1 cellular context compared by ENCODE assay signal in the genomic region with DNA sequence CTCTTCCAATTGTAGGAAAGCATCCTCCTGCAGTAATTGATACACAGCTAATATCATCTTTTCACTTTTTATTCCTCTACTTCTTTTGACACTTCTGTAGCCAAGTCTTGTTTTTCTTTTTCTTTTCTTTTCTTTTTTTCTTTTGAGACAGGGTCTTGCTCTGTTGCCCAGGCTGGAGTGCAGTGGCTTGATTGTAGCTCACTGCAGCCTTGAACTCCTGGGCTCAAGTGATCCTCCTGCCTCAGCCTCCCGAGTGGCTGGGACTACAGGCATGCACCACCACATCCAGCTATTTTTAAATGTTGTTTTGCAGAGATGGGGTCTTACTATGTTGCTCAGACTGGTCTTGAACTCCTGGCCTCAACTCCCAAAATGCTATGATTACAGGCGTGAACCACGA. TPM values are rescaled to one million over a fixed set of nuclear protein-coding genes. Genes with fewer than 3 reads are reported as not detected.
"Had no signal": no experiment of that assay in that cellular context is flagged by ENCODE, and none has a peak within 500 bp of the region (broad histone marks: within the 10 kb centered on the region; RNA-seq: fewer than 3 reads in every experiment).

No MANE protein-coding gene starts in this region.

RNA-seq across cellular contexts. Expression of gene CLEC4A, which starts 51.6 kb away (rescaled TPM):
- total RNA-seq: activated CD4-positive, alpha-beta T cell treated with anti-CD3 and anti-CD28 coated beads for 36 hours had no signal
